9 cellular contexts compared by ENCODE assay signal in genomic region chr3:192467230-192468186, GRCh38.
A peak's percentile ranks its signal among the peaks of the same experiment; 100 is the strongest.
DNase-seq lines count a peak whose midpoint lies in the region; ATAC-seq and TF ChIP-seq lines count a peak whose summit lies in the region.
"Had no signal": no experiment of that assay in that cellular context is flagged by ENCODE, and none has a peak within 500 bp of the region (broad histone marks: within the 10 kb centered on the region; RNA-seq: fewer than 3 reads in every experiment).

No MANE protein-coding gene starts in this region.

- TF ChIP-seq CTCF in HCT116 (IDR thresholded peaks at IDR 0.05 in 2 of 3, conservative IDR thresholded peaks at IDR 0.05 in 1 of 3; ENCODE audit: borderline replicate concordance in 1 of 3, insufficient read depth in 1 of 3, low read depth in 2 of 3, low read length in 2 of 3) (peak; percentile 61 to 94 (median 81)), Loucy (conservative IDR thresholded peaks at IDR 0.05; ENCODE audit: low read length) (peak; percentile 90)

- H3K9ac ChIP-seq in HCT116 (ENCODE audit: low read length) = no peak overlapping the region
- H3K9ac ChIP-seq in Loucy (ENCODE audit: low read depth, low read length, poor library complexity, severe bottlenecking) = no peak overlapping the region
- H3K9ac ChIP-seq: BLaER1 treated with 17β-estradiol and CSF1 and Interleukin-3, amounts not matched to agents 10 nM and 100 nM had no signal

- H4K20me1 ChIP-seq in HCT116 (ENCODE audit: insufficient read depth) (no peaks in the 10 kb centered on the region), Loucy (ENCODE audit: insufficient read depth, low read length, poor library complexity, severe bottlenecking) (no peaks in the 10 kb centered on the region)
- H4K20me1 ChIP-seq: BLaER1 treated with 17β-estradiol and CSF1 and Interleukin-3, amounts not matched to agents 10 nM and 100 nM had no signal

- TF ChIP-seq RAD21 in HCT116 (IDR thresholded peaks at IDR 0.05; ENCODE audit: low read depth) = peak; percentile 86

- POLR2A ChIA-PET in HCT116 (lab: Charles Lee) = no interaction called here

- BruUV-seq in HCT116 (replicated peaks; lab: Mats Ljungman, UMichigan) = no TSS peak

- H3F3A ChIP-seq in Loucy (ENCODE audit: low read depth) = no peaks in the 10 kb centered on the region

- H3K36me3 ChIP-seq in HCT116 (ENCODE audit: control insufficient read depth in 1 of 2, insufficient read depth in 2 of 2, low read length in 2 of 2) (no peaks in the 10 kb centered on the region), Loucy (ENCODE audit: insufficient read depth, low read length) (no peaks in the 10 kb centered on the region), SJCRH30 (no peaks in the 10 kb centered on the region)
- H3K36me3 ChIP-seq: BLaER1 treated with 17β-estradiol and CSF1 and Interleukin-3, amounts not matched to agents 10 nM and 100 nM had no signal

- CTCF ChIA-PET in HCT116 (lab: Charles Lee) = interaction anchor here (0.7 kb wide), 1 partner anchor 335 kb away, joined by 3 read pairs; no protein-coding TSS in a partner anchor

- H3K27me3 ChIP-seq in HCT116 (ENCODE audit: insufficient read depth, low read length) (peaks cover 56% of the 10 kb centered on the region), Loucy (ENCODE audit: insufficient read depth, low read length, poor library complexity, severe bottlenecking) (no peaks in the 10 kb centered on the region), SJCRH30 (no peaks in the 10 kb centered on the region)
- H3K27me3 ChIP-seq: BLaER1 treated with 17β-estradiol and CSF1 and Interleukin-3, amounts not matched to agents 10 nM and 100 nM had no signal

- peak; percentile 49 to 67 for DNase-seq in NCI-H446 (lab: John Stamatoyannopoulos, UW)
- DNase-seq in NCI-H446 treated with DMSO at 0.1 percent for 48 hours (lab: John Stamatoyannopoulos, UW) = no peak
- DNase-seq in HCT116 (ENCODE audit: low read depth, low spot score) = peak; percentile 37
- DNase-seq in SJCRH30 = peak; percentile 23 to 66
- peak in 39 of 58 donors; percentile 1 to 72 (median 17) for DNase-seq in anterior cingulate cortex (lab: John Stamatoyannopoulos, UW)
- DNase-seq in hypothalamus (lab: John Stamatoyannopoulos, UW) = peak in 27 of 51 donors; percentile 2 to 57 (median 20)
- peak; percentile 5 to 41 for DNase-seq in stimulated activated CD4-positive, alpha-beta T cell treated with anti-CD3 and anti-CD28 coated beads, Interleukin-12 subunit alpha, Interleukin-12 subunit beta, amount 100 ng/mL, for 24 hours (ENCODE audit: low read depth in 2 of 2)

- H3K4me1 ChIP-seq in HCT116 (ENCODE audit: control insufficient read depth in 1 of 2, insufficient read depth in 2 of 2, low read length in 2 of 2) (no peaks in the 10 kb centered on the region), Loucy (ENCODE audit: insufficient read depth, low read length, poor library complexity, severe bottlenecking) (no peaks in the 10 kb centered on the region), SJCRH30 (no peaks in the 10 kb centered on the region)
- H3K4me1 ChIP-seq: BLaER1 treated with 17β-estradiol and CSF1 and Interleukin-3, amounts not matched to agents 10 nM and 100 nM had no signal

- H3K4me2 ChIP-seq in HCT116 (ENCODE audit: low read length) = no peak overlapping the region
- no peak overlapping the region for H3K4me2 ChIP-seq in Loucy (ENCODE audit: low read depth, low read length, poor library complexity, severe bottlenecking)
- H3K4me2 ChIP-seq: BLaER1 treated with 17β-estradiol and CSF1 and Interleukin-3, amounts not matched to agents 10 nM and 100 nM had no signal

- H3K9me2 ChIP-seq in HCT116 (ENCODE audit: insufficient read depth) = no peaks in the 10 kb centered on the region
- H3K9me2 ChIP-seq in Loucy (replicated peaks; ENCODE audit: low read depth, low read length) = no peaks in the 10 kb centered on the region

- no peaks in the 10 kb centered on the region for H3K9me3 ChIP-seq in HCT116 (ENCODE audit: control insufficient read depth in 1 of 2, insufficient read depth in 1 of 2, low read depth in 1 of 2, low read length in 2 of 2)
- H3K9me3 ChIP-seq in Loucy (ENCODE audit: insufficient read depth, low read depth, low read length) = no peaks in the 10 kb centered on the region
- H3K9me3 ChIP-seq in SJCRH30 (replicated peaks) = no peaks in the 10 kb centered on the region
- H3K9me3 ChIP-seq: BLaER1 treated with 17β-estradiol and CSF1 and Interleukin-3, amounts not matched to agents 10 nM and 100 nM had no signal

- H3K79me2 ChIP-seq in HCT116 (ENCODE audit: insufficient read depth, low read length) (no peaks in the 10 kb centered on the region), Loucy (ENCODE audit: insufficient read depth, low read length) (no peaks in the 10 kb centered on the region)

- ATAC-seq in HCT116 = peak; percentile 97

- H2AFZ ChIP-seq in HCT116 (ENCODE audit: low read depth, low read length, poor library complexity, severe bottlenecking) (no peak overlapping the region), Loucy (ENCODE audit: low read length) (no peak overlapping the region)

- intact Hi-C loops in HCT116 (cut with micrococcal nuclease) = loop anchor here (1.0 to 10.0 kb wide), 4 partner anchors 99 to 1105 kb away; no protein-coding TSS in a partner anchor

- H3K4me3 ChIP-seq in HCT116 (replicated peaks in 1 of 2; ENCODE audit: low read depth in 1 of 2, low read length in 2 of 2) (no peak overlapping the region), Loucy (ENCODE audit: low read length, poor library complexity, severe bottlenecking) (no peak overlapping the region), SJCRH30 (no peak overlapping the region)
- H3K4me3 ChIP-seq: BLaER1 treated with 17β-estradiol and CSF1 and Interleukin-3, amounts not matched to agents 10 nM and 100 nM had no signal

- no peak for TF ChIP-seq POLR2A in HCT116 (IDR thresholded peaks at IDR 0.05; ENCODE audit: borderline replicate concordance, extremely low read depth, insufficient read depth, insufficient read length)

- H3K27ac ChIP-seq in HCT116 (ENCODE audit: low read depth, low read length) (no peak overlapping the region), SJCRH30 (no peak overlapping the region)
- H3K27ac ChIP-seq: BLaER1 treated with 17β-estradiol and CSF1 and Interleukin-3, amounts not matched to agents 10 nM and 100 nM had no signal

- RAD21 ChIA-PET in HCT116 (lab: Charles Lee; ENCODE audit: low non-redundant PET in 1 of 2, low total read pairs in 2 of 2, uncharacterized antibody in 2 of 2, unreplicated experiment in 2 of 2) = no interaction called here

TF ChIP-seq in HCT116, 20 proteins besides CTCF, POLR2A, EP300 and RAD21 (continues in another document):
- no peak for TF ChIP-seq TCF7L2 (IDR thresholded peaks at IDR 0.05; ENCODE audit: borderline replicate concordance, extremely low read depth, insufficient read depth, insufficient read length)
- no peak for TF ChIP-seq EZH2phosphoT487 (IDR thresholded peaks at IDR 0.05; ENCODE audit: borderline replicate concordance)
- TF ChIP-seq CEBPB (IDR thresholded peaks at IDR 0.05; ENCODE audit: low read depth) = no peak
- no peak for TF ChIP-seq ELF1 (IDR thresholded peaks at IDR 0.05; ENCODE audit: borderline replicate concordance, low read depth)
- TF ChIP-seq EGR1 (IDR thresholded peaks at IDR 0.05; ENCODE audit: low read depth) = no peak
- TF ChIP-seq, protein P1, sequence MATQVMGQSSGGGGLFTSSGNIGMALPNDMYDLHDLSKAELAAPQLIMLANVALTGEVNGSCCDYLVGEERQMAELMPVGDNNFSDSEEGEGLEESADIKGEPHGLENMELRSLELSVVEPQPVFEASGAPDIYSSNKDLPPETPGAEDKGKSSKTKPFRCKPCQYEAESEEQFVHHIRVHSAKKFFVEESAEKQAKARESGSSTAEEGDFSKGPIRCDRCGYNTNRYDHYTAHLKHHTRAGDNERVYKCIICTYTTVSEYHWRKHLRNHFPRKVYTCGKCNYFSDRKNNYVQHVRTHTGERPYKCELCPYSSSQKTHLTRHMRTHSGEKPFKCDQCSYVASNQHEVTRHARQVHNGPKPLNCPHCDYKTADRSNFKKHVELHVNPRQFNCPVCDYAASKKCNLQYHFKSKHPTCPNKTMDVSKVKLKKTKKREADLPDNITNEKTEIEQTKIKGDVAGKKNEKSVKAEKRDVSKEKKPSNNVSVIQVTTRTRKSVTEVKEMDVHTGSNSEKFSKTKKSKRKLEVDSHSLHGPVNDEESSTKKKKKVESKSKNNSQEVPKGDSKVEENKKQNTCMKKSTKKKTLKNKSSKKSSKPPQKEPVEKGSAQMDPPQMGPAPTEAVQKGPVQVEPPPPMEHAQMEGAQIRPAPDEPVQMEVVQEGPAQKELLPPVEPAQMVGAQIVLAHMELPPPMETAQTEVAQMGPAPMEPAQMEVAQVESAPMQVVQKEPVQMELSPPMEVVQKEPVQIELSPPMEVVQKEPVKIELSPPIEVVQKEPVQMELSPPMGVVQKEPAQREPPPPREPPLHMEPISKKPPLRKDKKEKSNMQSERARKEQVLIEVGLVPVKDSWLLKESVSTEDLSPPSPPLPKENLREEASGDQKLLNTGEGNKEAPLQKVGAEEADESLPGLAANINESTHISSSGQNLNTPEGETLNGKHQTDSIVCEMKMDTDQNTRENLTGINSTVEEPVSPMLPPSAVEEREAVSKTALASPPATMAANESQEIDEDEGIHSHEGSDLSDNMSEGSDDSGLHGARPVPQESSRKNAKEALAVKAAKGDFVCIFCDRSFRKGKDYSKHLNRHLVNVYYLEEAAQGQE (IDR thresholded peaks at IDR 0.05; ENCODE audit: low read depth) = no peak
- TF ChIP-seq YY1 (IDR thresholded peaks at IDR 0.05; ENCODE audit: extremely low read depth, insufficient replicate concordance, low read depth, low read length) = no peak
- no peak for TF ChIP-seq SRF (IDR thresholded peaks at IDR 0.05; ENCODE audit: low read depth)
- TF ChIP-seq ATF3 (IDR thresholded peaks at IDR 0.05) = no peak
- no peak for TF ChIP-seq ZFX (IDR thresholded peaks at IDR 0.05)
- TF ChIP-seq EZH2 (IDR thresholded peaks at IDR 0.05) = no peak
- TF ChIP-seq ZNF274 (IDR thresholded peaks at IDR 0.05; ENCODE audit: low read depth, low read length) = no peak
- TF ChIP-seq CBX3 (IDR thresholded peaks at IDR 0.05; ENCODE audit: low read depth) = no peak
- TF ChIP-seq SP1 (IDR thresholded peaks at IDR 0.05; ENCODE audit: low read depth) = no peak
- no peak for TF ChIP-seq POLR2AphosphoS5 (IDR thresholded peaks at IDR 0.05; ENCODE audit: low read depth, low read length)
- TF ChIP-seq FOSL1 (IDR thresholded peaks at IDR 0.05; ENCODE audit: low read depth) = no peak
- TF ChIP-seq MAX (IDR thresholded peaks at IDR 0.05) = no peak
